ENCODE assay signal across 8 cellular contexts in the genomic region with DNA sequence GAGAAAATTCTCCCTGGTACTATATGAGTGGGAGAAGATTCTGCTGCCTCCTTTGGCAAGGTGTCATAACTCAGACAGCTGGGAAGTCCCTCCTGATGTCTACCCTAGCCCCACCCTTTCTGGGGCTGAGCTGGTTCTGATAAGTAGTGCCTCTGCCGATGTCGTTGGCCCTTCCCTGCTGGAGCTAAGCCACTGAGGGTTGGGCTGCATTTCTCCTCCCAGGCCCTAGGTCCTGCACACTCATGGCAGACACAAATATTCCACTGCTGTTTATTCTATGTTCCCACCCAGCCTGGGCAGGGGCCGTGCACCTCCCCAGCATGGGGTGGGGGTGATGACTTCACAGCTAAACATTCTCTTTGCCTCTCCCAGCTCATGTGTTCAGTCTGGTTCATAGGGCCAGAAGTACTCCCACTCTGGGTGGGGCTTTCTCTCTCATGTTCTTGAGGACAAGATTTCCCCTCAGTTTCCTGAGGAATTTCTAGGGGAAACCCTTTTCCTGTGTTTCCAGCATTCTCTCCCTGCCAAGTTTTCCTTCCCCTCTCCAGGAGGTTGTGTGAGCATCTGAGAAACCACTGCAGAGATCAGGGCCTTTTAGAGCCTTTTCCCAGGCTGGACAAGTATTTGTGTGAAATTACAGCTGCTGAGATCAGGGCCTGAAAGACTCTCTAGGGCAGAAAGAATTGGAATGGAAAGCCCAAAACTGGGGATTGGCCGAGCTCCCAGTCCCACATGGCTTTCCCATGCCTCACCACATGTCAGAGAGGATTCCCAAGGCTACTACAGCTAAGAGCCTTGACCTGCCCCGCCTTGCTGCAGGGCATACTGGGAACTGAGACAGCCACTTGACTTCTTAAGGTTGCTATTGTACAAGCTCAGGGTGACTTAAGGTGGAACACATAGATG.
DNase-seq lines count a peak whose midpoint lies in the region; ATAC-seq lines count a peak whose summit lies in the region.

No MANE protein-coding gene starts in this region.

- intact Hi-C loops in left ventricle myocardium superior (cut with micrococcal nuclease), result loop anchor here (5.0 kb wide), 1 partner anchor 66 kb away; the partner anchor contains the start of gene ATP2B4

- H3K4me2 ChIP-seq in skeletal muscle satellite cell (ENCODE audit: low read length), result peak overlapping the region; percentile 57

- no peaks in the 10 kb centered on the region for H3K9me3 ChIP-seq in skeletal muscle satellite cell (replicated peaks; ENCODE audit: low read length)

- peak; percentile 24 for DNase-seq in stimulated activated CD4-positive, alpha-beta T cell treated with anti-CD3 and anti-CD28 coated beads, Interleukin-4, amount 100 ng/mL, for 24 hours
- DNase-seq in stimulated activated CD4-positive, alpha-beta T cell treated with anti-CD3 and anti-CD28 coated beads, Interleukin-12 subunit alpha, Interleukin-12 subunit beta, amount 100 ng/mL, for 4 hours, result no peak
- peak; percentile 87 for DNase-seq in left ventricle myocardium superior
- no peak for DNase-seq in iPS-NIHi7 (ENCODE audit: extremely low spot score)
- DNase-seq in DMS114 treated with DMSO at 0.1 percent for 48 hours (lab: John Stamatoyannopoulos, UW; ENCODE audit: unreplicated experiment), result no peak
- no peak for DNase-seq in globus pallidus (ENCODE audit: low spot score)

- peaks cover 28% of the 10 kb centered on the region for H3K4me1 ChIP-seq in skeletal muscle satellite cell (ENCODE audit: control insufficient read depth, insufficient read depth, low read length)

- no peaks in the 10 kb centered on the region for H3K27me3 ChIP-seq in skeletal muscle satellite cell (ENCODE audit: control insufficient read depth, insufficient read depth, low read length)

- H3K4me3 ChIP-seq in skeletal muscle satellite cell (ENCODE audit: low read length), result peak overlapping the region; percentile 18

- ATAC-seq in left ventricle myocardium superior, result peak; percentile 87

- peak overlapping the region; percentile 77 for H3K9ac ChIP-seq in skeletal muscle satellite cell (ENCODE audit: low read depth, low read length)

- H3K27ac ChIP-seq in angular gyrus (ENCODE audit: low read depth, low read length), result peak overlapping the region; percentile 57

- peaks cover 21% of the 10 kb centered on the region for H3K36me3 ChIP-seq in skeletal muscle satellite cell (ENCODE audit: insufficient read depth, low read length)

Comparison
In these comparisons a context has a peak if more than half of its experiments do, and no peak if none do; other contexts are left out.
1. DNase-seq: peak in stimulated activated CD4-positive, alpha-beta T cell treated with anti-CD3 and anti-CD28 coated beads, Interleukin-4, amount 100 ng/mL, for 24 hours (single experiment) and left ventricle myocardium superior (single experiment); none in stimulated activated CD4-positive, alpha-beta T cell treated with anti-CD3 and anti-CD28 coated beads, Interleukin-12 subunit alpha, Interleukin-12 subunit beta, amount 100 ng/mL, for 4 hours (single experiment), iPS-NIHi7 (single experiment), DMS114 treated with DMSO at 0.1 percent for 48 hours (single experiment) and globus pallidus (single experiment).